In the genomic region with DNA sequence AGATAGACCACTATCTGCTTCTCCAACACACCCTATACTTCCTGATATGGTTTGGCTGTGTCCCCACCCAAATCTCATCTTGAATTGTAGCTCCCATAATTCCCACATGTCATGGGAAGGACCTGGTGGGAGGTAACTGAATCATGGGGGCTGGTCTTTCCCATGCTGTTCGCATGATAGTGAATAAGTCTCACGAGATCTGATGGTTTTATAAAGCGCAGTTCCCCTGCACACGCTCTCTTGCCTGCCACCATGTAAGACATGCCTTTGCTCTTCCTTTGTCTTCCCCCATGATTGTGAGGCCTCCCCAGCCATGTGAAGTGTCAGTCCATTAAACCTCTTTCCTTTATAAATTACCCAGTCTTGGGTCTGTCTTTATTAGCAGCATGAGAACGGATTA, we compare ENCODE assay signal across 1 cellular context. TPM values are rescaled to one million over a fixed set of nuclear protein-coding genes. Genes with fewer than 3 reads are reported as not detected.
"Had no signal": no experiment of that assay in that cellular context is flagged by ENCODE, and none has a peak within 500 bp of the region (broad histone marks: within the 10 kb centered on the region; RNA-seq: fewer than 3 reads in every experiment).

No MANE protein-coding gene starts in this region.

RNA-seq across cellular contexts. Expression of a gene that starts 11.2 kb away (rescaled TPM):
- total RNA-seq: HT-29 had no signal
